ENCODE assay signal across 14 cellular contexts in the genomic region with DNA sequence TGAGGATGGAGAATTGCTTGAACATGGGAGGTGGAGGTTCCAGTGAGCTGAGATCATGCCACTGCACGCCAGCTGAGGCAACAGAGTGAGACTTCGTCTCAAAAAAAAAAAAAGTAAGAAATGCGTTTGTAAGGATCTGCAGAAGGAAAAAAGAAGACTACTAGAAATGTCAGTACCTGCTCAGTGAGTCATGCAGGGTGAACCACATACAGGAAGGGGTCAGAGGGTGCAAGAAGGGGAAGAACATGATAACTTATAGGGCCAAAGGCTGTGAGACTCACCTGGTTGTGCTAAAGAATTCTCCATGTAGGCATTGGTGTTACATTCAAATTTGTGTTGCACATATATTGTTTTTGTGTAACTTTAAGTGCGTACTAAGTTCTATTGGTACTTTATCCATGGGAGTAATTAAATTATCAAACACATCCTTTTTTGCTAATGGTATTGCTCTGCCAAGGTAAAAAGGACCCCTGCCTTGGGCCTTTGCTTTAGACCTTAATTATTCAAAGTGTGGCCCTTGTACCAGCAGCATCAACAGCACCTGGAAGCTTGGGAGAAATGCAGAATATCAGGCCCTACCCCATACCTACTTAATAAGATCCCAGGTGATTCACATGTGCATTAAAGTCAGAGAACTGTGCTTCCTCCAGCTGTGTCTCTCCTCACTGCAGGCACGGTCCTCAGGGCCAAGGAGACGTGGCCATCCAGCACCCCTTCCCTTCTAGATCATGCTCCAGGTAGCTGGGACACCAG.
DNase-seq lines count a peak whose midpoint lies in the region; ATAC-seq and FAIRE-seq lines count a peak whose summit lies in the region.
"Had no signal": no experiment of that assay in that cellular context is flagged by ENCODE, and none has a peak within 500 bp of the region (broad histone marks: within the 10 kb centered on the region; RNA-seq: fewer than 3 reads in every experiment).

No MANE protein-coding gene starts in this region.

- peaks cover 20 to 23% of the 10 kb centered on the region in 2 donors for H3K4me1 Mint-ChIP-seq in natural killer cell treated with Interleukin-12 subunit alpha and Interleukin-12 subunit beta and Interleukin-15 and Interleukin-18, amount 100 ng/mL, for 72 hours (ENCODE audit: low read depth in 2 of 2)

- peak; percentile 57 to 62 for ATAC-seq in activated CD4-positive, CD25-positive, alpha-beta regulatory T cell treated with anti-CD3 and anti-CD28 coated beads, Interleukin-2, amount 50 U/mL, for 24 hours
- ATAC-seq in activated naive CD4-positive, alpha-beta T cell treated with anti-CD3 and anti-CD28 coated beads, Interleukin-2, amount 50 U/mL, for 72 hours, result peak; percentile 92
- peak; percentile 55 to 60 for ATAC-seq in natural killer cell treated with Interleukin-12 subunit alpha and Interleukin-12 subunit beta and Interleukin-15 and Interleukin-18, amount 100 ng/mL, for 72 hours
- ATAC-seq in HG03025 (IDR thresholded peaks at IDR 0.05; ENCODE audit: low FRiP score, unreplicated experiment), result no peak
- ATAC-seq: A549, left colon had no signal

- no peaks in the 10 kb centered on the region for H3K36me3 Mint-ChIP-seq in activated naive CD4-positive, alpha-beta T cell treated with anti-CD3 and anti-CD28 coated beads, Interleukin-2, amount 50 U/mL, for 72 hours
- no peaks in the 10 kb centered on the region for H3K36me3 Mint-ChIP-seq in natural killer cell treated with Interleukin-12 subunit alpha and Interleukin-12 subunit beta and Interleukin-15 and Interleukin-18, amount 100 ng/mL, for 72 hours

- FAIRE-seq in GM18507 (lab: Jason Lieb, UNC), result peak; percentile 5
- FAIRE-seq: A549 had no signal

- no peaks in the 10 kb centered on the region for H3K27me3 Mint-ChIP-seq in natural killer cell treated with Interleukin-12 subunit alpha and Interleukin-12 subunit beta and Interleukin-15 and Interleukin-18, amount 100 ng/mL, for 72 hours

- no peak for DNase-seq in activated CD4-positive, CD25-positive, alpha-beta regulatory T cell (lab: John Stamatoyannopoulos, UW)
- DNase-seq in GM18507 (ENCODE audit: extremely low spot score, insufficient read length, low read depth) (no peak), NCI-H146 (lab: John Stamatoyannopoulos, UW) (no peak)
- DNase-seq in activated naive CD4-positive, alpha-beta T cell treated with anti-CD3 and anti-CD28 coated beads, Interleukin-2, amount 50 U/mL, for 72 hours (ENCODE audit: low spot score in 2 of 2), result peak in 1 of 2 donors; percentile 7
- DNase-seq in natural killer cell treated with Interleukin-12 subunit alpha and Interleukin-12 subunit beta and Interleukin-15 and Interleukin-18, amount 100 ng/mL, for 72 hours (ENCODE audit: low spot score), result no peak
- DNase-seq in activated effector memory CD4-positive, alpha-beta T cell treated with anti-CD3 and anti-CD28 coated beads, Interleukin-2, amount 50 U/mL, for 16 hours, result no peak
- DNase-seq: aorta, GOT3, left colon, NCI-H2171, SHP77 treated with DMSO at 0.1 percent for 48 hours had no signal

- peak overlapping the region; percentile 31 for H3K4me3 Mint-ChIP-seq in natural killer cell treated with Interleukin-12 subunit alpha and Interleukin-12 subunit beta and Interleukin-15 and Interleukin-18, amount 100 ng/mL, for 72 hours

- peaks cover 0 to 3% of the 10 kb centered on the region in 2 donors for H3K9me3 Mint-ChIP-seq in activated naive CD4-positive, alpha-beta T cell treated with anti-CD3 and anti-CD28 coated beads, Interleukin-2, amount 50 U/mL, for 72 hours
- H3K9me3 Mint-ChIP-seq in natural killer cell treated with Interleukin-12 subunit alpha and Interleukin-12 subunit beta and Interleukin-15 and Interleukin-18, amount 100 ng/mL, for 72 hours, result no peaks in the 10 kb centered on the region

- H3K27ac Mint-ChIP-seq in activated naive CD4-positive, alpha-beta T cell treated with anti-CD3 and anti-CD28 coated beads, Interleukin-2, amount 50 U/mL, for 72 hours, result no peak overlapping the region
- H3K27ac Mint-ChIP-seq in natural killer cell treated with Interleukin-12 subunit alpha and Interleukin-12 subunit beta and Interleukin-15 and Interleukin-18, amount 100 ng/mL, for 72 hours, result peak overlapping the region in 1 of 2 donors; percentile 34
